In the genomic region with DNA sequence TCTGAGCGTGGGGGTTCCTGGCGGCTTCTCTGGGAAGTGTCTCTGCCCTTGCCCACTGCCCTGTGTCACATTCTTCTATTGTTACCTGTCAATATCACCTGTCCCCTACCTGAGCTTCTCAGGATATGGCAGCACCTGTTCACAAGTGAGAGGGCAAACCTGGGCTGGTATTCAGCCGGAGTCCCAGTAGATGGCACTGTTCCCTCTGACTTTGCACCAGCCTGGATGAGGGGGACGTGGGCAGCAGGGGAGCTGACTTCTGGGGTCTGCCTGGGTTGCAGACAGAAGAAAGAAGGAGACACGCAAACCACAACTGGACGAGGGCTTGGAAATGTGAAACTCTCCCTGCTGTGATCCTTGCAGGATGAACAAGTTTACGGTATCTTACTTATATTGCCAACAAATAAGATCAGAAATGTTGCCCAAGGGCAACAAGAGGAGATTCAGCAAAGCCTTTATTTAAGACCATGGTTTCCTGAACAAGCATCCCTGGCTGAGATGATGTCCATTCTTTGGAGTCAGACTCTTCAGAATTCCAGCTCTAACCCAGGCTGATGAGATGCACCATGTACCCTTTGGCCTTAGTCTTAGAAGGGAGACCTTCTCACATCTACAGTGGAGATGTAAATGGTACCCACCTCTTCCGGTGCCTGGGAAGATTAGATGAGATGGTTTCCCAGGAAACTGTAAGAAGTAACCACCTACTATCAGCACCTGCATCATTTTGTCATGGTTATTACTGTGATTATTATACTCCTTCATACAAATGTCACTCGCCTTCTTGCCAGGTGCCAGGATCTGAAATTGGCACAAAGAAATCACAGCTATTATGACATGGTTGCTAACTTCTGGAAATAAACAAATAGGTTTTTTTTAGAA, we compare ENCODE assay signal across 11 cellular contexts.
DNase-seq lines count a peak whose midpoint lies in the region; ATAC-seq, FAIRE-seq and TF ChIP-seq lines count a peak whose summit lies in the region.
"Had no signal": no experiment of that assay in that cellular context is flagged by ENCODE, and none has a peak within 500 bp of the region (broad histone marks: within the 10 kb centered on the region; RNA-seq: fewer than 3 reads in every experiment).

No MANE protein-coding gene starts in this region.

- ATAC-seq in A549 (peak; percentile 50 to 82; a peak in 3 of 6 replicates), GM23338 (peak; percentile 98)
- ATAC-seq in CD8-positive, alpha-beta T cell: no peak

- no peak for TF ChIP-seq POLR2A in A549 (IDR thresholded peaks at IDR 0.05; ENCODE audit: low read length)

- no peak overlapping the region for H3K4me3 Mint-ChIP-seq in GM23338
- H3K4me3 Mint-ChIP-seq in CD8-positive, alpha-beta T cell: no peak overlapping the region
- no peak overlapping the region for H3K4me3 Mint-ChIP-seq in CD14-positive monocyte

- 27% methylated on average over 8 of the region's 9 CpGs for WGBS in A549 (ENCODE audit: missing lambda C conversion rate)
- 12 to 13% methylated on average over 9 of the region's 9 CpGs for WGBS in GM23248 (ENCODE audit: low coverage in 1 of 2, low lambda C conversion rate in 2 of 2, missing lambda C conversion rate in 2 of 2), 2 experiments

- no peak overlapping the region for H2AFZ ChIP-seq in GM23338
- no peak overlapping the region for H2AFZ ChIP-seq in GM23248

- H3K4me3 ChIP-seq in A549: no peak overlapping the region
- no peak overlapping the region for H3K4me3 ChIP-seq in GM23338
- no peak overlapping the region for H3K4me3 ChIP-seq in CD8-positive, alpha-beta T cell (ENCODE audit: low read depth, low read length)
- H3K4me3 ChIP-seq in GM23248: no peak overlapping the region
- H3K4me3 ChIP-seq: thoracic aorta had no signal

- no peaks in the 10 kb centered on the region for H3K36me3 ChIP-seq in GM23338 (ENCODE audit: insufficient read depth)
- no peaks in the 10 kb centered on the region for H3K36me3 ChIP-seq in CD8-positive, alpha-beta T cell (ENCODE audit: insufficient read depth, low read length)
- H3K36me3 ChIP-seq in GM23248 (ENCODE audit: low read depth): no peaks in the 10 kb centered on the region
- H3K36me3 ChIP-seq: thoracic aorta had no signal

- FAIRE-seq in A549 (lab: Jason Lieb, UNC): no peak
- FAIRE-seq: endometrium had no signal

- no peak overlapping the region for H3K4me2 ChIP-seq in A549
- no peak overlapping the region for H3K4me2 ChIP-seq in GM23338
- no peak overlapping the region for H3K4me2 ChIP-seq in GM23248 (ENCODE audit: unreplicated experiment)

- no peak overlapping the region for H3K9ac ChIP-seq in GM23248

- POLR2A ChIA-PET in A549 (lab: Yijun Ruan, JAX): no interaction called here
- POLR2A ChIA-PET in CD8-positive, alpha-beta T cell (lab: Charles Lee): no interaction called here

- H3K4me1 Mint-ChIP-seq in GM23338: no peaks in the 10 kb centered on the region
- H3K4me1 Mint-ChIP-seq in CD8-positive, alpha-beta T cell (ENCODE audit: low read depth): no peaks in the 10 kb centered on the region
- H3K4me1 Mint-ChIP-seq in CD14-positive monocyte: no peaks in the 10 kb centered on the region

- H3K27ac ChIP-seq in A549 (no peak overlapping the region), GM23338 (ENCODE audit: low read depth) (no peak overlapping the region), GM23248 (no peak overlapping the region)
- no peak overlapping the region for H3K27ac ChIP-seq in CD8-positive, alpha-beta T cell (ENCODE audit: low read depth, low read length)
- H3K27ac ChIP-seq: thoracic aorta had no signal

- TF ChIP-seq CTCF in A549 (IDR thresholded peaks at IDR 0.05): peak; percentile 62
- peak; percentile 63 to 78 for TF ChIP-seq CTCF in GM23338 (conservative IDR thresholded peaks at IDR 0.05; ENCODE audit: low read depth in 2 of 2)
- TF ChIP-seq CTCF in CD8-positive, alpha-beta T cell (IDR thresholded peaks at IDR 0.05): no peak
- no peak for TF ChIP-seq CTCF in CD14-positive monocyte (IDR thresholded peaks at IDR 0.05)

- H3K4me1 ChIP-seq in A549 (no peaks in the 10 kb centered on the region), GM23338 (ENCODE audit: insufficient read depth) (no peaks in the 10 kb centered on the region), GM23248 (ENCODE audit: insufficient read depth) (no peaks in the 10 kb centered on the region)
- no peaks in the 10 kb centered on the region for H3K4me1 ChIP-seq in CD8-positive, alpha-beta T cell (ENCODE audit: insufficient read depth, low read length)

- peak in 1 of 2 experiments; percentile 18 for DNase-seq in A549 (ENCODE audit: low read depth in 1 of 2, low spot score in 1 of 2)
- peak; percentile 68 for DNase-seq in GM23338 (ENCODE audit: low spot score)
- peak; percentile 3 for DNase-seq in OCI-M1 (lab: John Stamatoyannopoulos, UW)
- peak; percentile 33 for DNase-seq in iPS DF 19.7 (ENCODE audit: low read depth, low spot score)
- no peak for DNase-seq in CD8-positive, alpha-beta T cell
- no peak for DNase-seq in CD14-positive monocyte (ENCODE audit: low spot score)
- DNase-seq in central memory CD4-positive, alpha-beta T cell: no peak
- DNase-seq in GM23248: no peak
- DNase-seq: NCI-H1694 treated with DMSO at 0.1 percent for 48 hours had no signal

- H3K36me3 Mint-ChIP-seq in GM23338 (ENCODE audit: low read depth): peaks cover 3% of the 10 kb centered on the region; the same call in 1 of the 3 replicates
- H3K36me3 Mint-ChIP-seq in CD8-positive, alpha-beta T cell: no peaks in the 10 kb centered on the region
- no peaks in the 10 kb centered on the region for H3K36me3 Mint-ChIP-seq in CD14-positive monocyte

- H3K27ac Mint-ChIP-seq in GM23338 (no peak overlapping the region), CD14-positive monocyte (no peak overlapping the region)
- no peak overlapping the region for H3K27ac Mint-ChIP-seq in CD8-positive, alpha-beta T cell

- H3F3A ChIP-seq in GM23338 (replicated peaks; ENCODE audit: low read depth): no peaks in the 10 kb centered on the region
- H3F3A ChIP-seq in GM23248 (ENCODE audit: insufficient read depth): no peaks in the 10 kb centered on the region

- H3K9me2 ChIP-seq in GM23338 (ENCODE audit: insufficient read depth) (no peaks in the 10 kb centered on the region), GM23248 (ENCODE audit: insufficient read depth) (no peaks in the 10 kb centered on the region)

- H3K27me3 Mint-ChIP-seq in GM23338 (ENCODE audit: insufficient read depth, low read depth, poor library complexity) (peaks cover 8% of the 10 kb centered on the region), CD14-positive monocyte (ENCODE audit: low read depth in 3 of 3) (peaks cover 5 to 6% (median 6%) of the 10 kb centered on the region in 3 donors)
- H3K27me3 Mint-ChIP-seq in CD8-positive, alpha-beta T cell (ENCODE audit: low read depth): peaks cover 10% of the 10 kb centered on the region

- CTCF ChIA-PET in A549 (lab: Yijun Ruan, JAX): interaction anchor here (0.5 to 2.0 kb wide), 18 partner anchors 9 to 416 kb away, joined by 3 to 9 read pairs (median 4); no protein-coding TSS in a partner anchor
- CTCF ChIA-PET in CD8-positive, alpha-beta T cell (lab: Charles Lee): no interaction called here

- H4K20me1 ChIP-seq in GM23338 (replicated peaks; ENCODE audit: insufficient read depth): no peaks in the 10 kb centered on the region
- no peaks in the 10 kb centered on the region for H4K20me1 ChIP-seq in GM23248 (ENCODE audit: insufficient read depth)

- H3K9me3 ChIP-seq in A549 (peaks cover 6% of the 10 kb centered on the region; the same call in 1 of the 3 replicates), GM23248 (ENCODE audit: low read depth) (no peaks in the 10 kb centered on the region)
- no peaks in the 10 kb centered on the region for H3K9me3 ChIP-seq in CD8-positive, alpha-beta T cell (ENCODE audit: low read length)
- H3K9me3 ChIP-seq: thoracic aorta had no signal

- H3K27me3 ChIP-seq in GM23338 (ENCODE audit: insufficient read depth): no peaks in the 10 kb centered on the region
- H3K27me3 ChIP-seq in CD8-positive, alpha-beta T cell (ENCODE audit: insufficient read depth, low read length): no peaks in the 10 kb centered on the region
- peaks cover 7% of the 10 kb centered on the region for H3K27me3 ChIP-seq in GM23248 (replicated peaks; ENCODE audit: insufficient read depth)

- in situ Hi-C loops in GM23248 (cut with MboI): no loop called here

- H3K79me2 ChIP-seq in GM23338 (replicated peaks; ENCODE audit: insufficient read depth): no peaks in the 10 kb centered on the region
- no peaks in the 10 kb centered on the region for H3K79me2 ChIP-seq in GM23248 (ENCODE audit: insufficient read depth)

- intact Hi-C loops in CD8-positive, alpha-beta T cell (cut with DNase I, micrococcal nuclease): no loop called here
- intact Hi-C loops in CD14-positive monocyte (cut with micrococcal nuclease): no loop called here

- peaks cover 7% of the 10 kb centered on the region; the same call in 2 of the 3 replicates for H3K9me3 Mint-ChIP-seq in GM23338
- H3K9me3 Mint-ChIP-seq in CD8-positive, alpha-beta T cell: peaks cover 6% of the 10 kb centered on the region
- peaks cover 0 to 7% (median 3%) of the 10 kb centered on the region in 7 donors for H3K9me3 Mint-ChIP-seq in CD14-positive monocyte

- TF ChIP-seq RAD21 in A549 (conservative IDR thresholded peaks at IDR 0.05 in 1 of 2, IDR thresholded peaks at IDR 0.05 in 1 of 2): peak; percentile 79 to 82

- TF ChIP-seq EP300 in A549 (IDR thresholded peaks at IDR 0.05): no peak

TF ChIP-seq in A549, 52 proteins besides CTCF, POLR2A, EP300 and RAD21 (continues in another document):
- TF ChIP-seq CHD2 (IDR thresholded peaks at IDR 0.05; ENCODE audit: low read length, partially characterized antibody): no peak
- TF ChIP-seq, protein P1, sequence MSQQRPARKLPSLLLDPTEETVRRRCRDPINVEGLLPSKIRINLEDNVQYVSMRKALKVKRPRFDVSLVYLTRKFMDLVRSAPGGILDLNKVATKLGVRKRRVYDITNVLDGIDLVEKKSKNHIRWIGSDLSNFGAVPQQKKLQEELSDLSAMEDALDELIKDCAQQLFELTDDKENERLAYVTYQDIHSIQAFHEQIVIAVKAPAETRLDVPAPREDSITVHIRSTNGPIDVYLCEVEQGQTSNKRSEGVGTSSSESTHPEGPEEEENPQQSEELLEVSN (IDR thresholded peaks at IDR 0.05; ENCODE audit: borderline replicate concordance, low read depth): no peak

TF ChIP-seq in GM23338, 12 proteins besides CTCF, POLR2A, EP300 and RAD21 (continues in another document):
- TF ChIP-seq EZH2 (IDR thresholded peaks at IDR 0.05; ENCODE audit: low read depth, unreplicated experiment) (no peak), STAT1 (IDR thresholded peaks at IDR 0.05; ENCODE audit: unreplicated experiment) (no peak), JUNB (IDR thresholded peaks at IDR 0.05; ENCODE audit: unreplicated experiment) (no peak), ZNF331 (CRISPR knock-in tag; IDR thresholded peaks at IDR 0.05; ENCODE audit: low read depth) (no peak), ZNF114 (CRISPR knock-in tag; IDR thresholded peaks at IDR 0.05) (no peak), NANOG (IDR thresholded peaks at IDR 0.05; ENCODE audit: borderline replicate concordance) (no peak), POLR2AphosphoS5 (IDR thresholded peaks at IDR 0.05; ENCODE audit: low read depth) (no peak), EZH2phosphoT487 (IDR thresholded peaks at IDR 0.05; ENCODE audit: unreplicated experiment) (no peak), CREB1 (CRISPR knock-in tag; IDR thresholded peaks at IDR 0.05; ENCODE audit: low read depth) (no peak)

Comparison
In these comparisons a context has a peak if more than half of its experiments do, and no peak if none do; other contexts are left out.
1. DNase-seq: peak in GM23338 (single experiment), OCI-M1 (single experiment) and iPS DF 19.7 (single experiment); none in CD8-positive, alpha-beta T cell (0 of 7), CD14-positive monocyte (single experiment), central memory CD4-positive, alpha-beta T cell (single experiment) and GM23248 (single experiment).
2. CTCF ChIP-seq: peak in A549 (single experiment) and GM23338 (2 of 2); none in CD8-positive, alpha-beta T cell (single experiment) and CD14-positive monocyte (single experiment).